1 cellular context compared by ENCODE assay signal in genomic region chr11:19913236-19913892, GRCh38.
A peak's percentile ranks its signal among the peaks of the same experiment; 100 is the strongest.
TF ChIP-seq lines count a peak whose summit lies in the region.

No MANE protein-coding gene starts in this region.

TF ChIP-seq in HepG2, 621 proteins besides CTCF, POLR2A, EP300 and RAD21 (continued from another document):
- TF ChIP-seq AKNA (CRISPR knock-in tag; IDR thresholded peaks at IDR 0.05; ENCODE audit: borderline replicate concordance) (no peak), TEF (CRISPR knock-in tag; IDR thresholded peaks at IDR 0.05) (no peak), KLF12 (CRISPR knock-in tag; IDR thresholded peaks at IDR 0.05; ENCODE audit: borderline replicate concordance) (0 out of 2 replicates have a peak, but pooled peaks have one; percentile 19), ZNF614 (CRISPR knock-in tag; IDR thresholded peaks at IDR 0.05; ENCODE audit: borderline replicate concordance) (peak; percentile 85; the same call in 1 of the 2 replicates), MIXL1 (CRISPR knock-in tag; IDR thresholded peaks at IDR 0.05) (0 out of 2 replicates have a peak, but pooled peaks have one; percentile 23), SSRP1 (CRISPR knock-in tag; IDR thresholded peaks at IDR 0.05) (no peak), SALL1 (CRISPR knock-in tag; IDR thresholded peaks at IDR 0.05) (peak; percentile 49; the same call in 1 of the 2 replicates), NR2F6 (IDR thresholded peaks at IDR 0.05) (no peak), NR2F6 (CRISPR knock-in tag; IDR thresholded peaks at IDR 0.05) (no peak), SOX13 (IDR thresholded peaks at IDR 0.05) (no peak), SOX13 (CRISPR knock-in tag; conservative IDR thresholded peaks at IDR 0.05 in 1 of 2, IDR thresholded peaks at IDR 0.05 in 1 of 2) (peak in 1 of 2 experiments; percentile 23; a peak in 1 of 4 replicates), TFDP1 (CRISPR knock-in tag; IDR thresholded peaks at IDR 0.05; ENCODE audit: borderline replicate concordance) (0 out of 2 replicates have a peak, but pooled peaks have one; percentile 11), KLF16 (CRISPR knock-in tag; IDR thresholded peaks at IDR 0.05) (no peak; a peak in 1 of 4 replicates), ZNF564 (CRISPR knock-in tag; IDR thresholded peaks at IDR 0.05) (no peak), ZBTB44 (CRISPR knock-in tag; IDR thresholded peaks at IDR 0.05) (no peak), DMAP1 (CRISPR knock-in tag; IDR thresholded peaks at IDR 0.05) (0 out of 2 replicates have a peak, but pooled peaks have one; percentile 37), ARID2 (CRISPR knock-in tag; IDR thresholded peaks at IDR 0.05; ENCODE audit: borderline replicate concordance) (0 out of 2 replicates have a peak, but pooled peaks have one; percentile 65), TFDP2 (CRISPR knock-in tag; IDR thresholded peaks at IDR 0.05) (0 out of 2 replicates have a peak, but pooled peaks have one; percentile 37), ZMYM2 (CRISPR knock-in tag; IDR thresholded peaks at IDR 0.05) (no peak), TOPORS (CRISPR knock-in tag; IDR thresholded peaks at IDR 0.05) (0 out of 2 replicates have a peak, but pooled peaks have one; percentile 41), ZNF430 (CRISPR knock-in tag; IDR thresholded peaks at IDR 0.05) (peak; percentile 67; the same call in 1 of the 2 replicates), SKIL (CRISPR knock-in tag; IDR thresholded peaks at IDR 0.05; ENCODE audit: borderline replicate concordance) (no peak)
